Comparison of ENCODE assay signal across 14 cellular contexts in genomic region chr1:214386747-214387146, GRCh38.
DNase-seq lines count a peak whose midpoint lies in the region; ATAC-seq, FAIRE-seq and TF ChIP-seq lines count a peak whose summit lies in the region.
"Had no signal": no experiment of that assay in that cellular context is flagged by ENCODE, and none has a peak within 500 bp of the region (broad histone marks: within the 10 kb centered on the region; RNA-seq: fewer than 3 reads in every experiment).

No MANE protein-coding gene starts in this region.

- no peak overlapping the region for H3K18ac ChIP-seq in neuronal stem cell (ENCODE audit: low read length)

- TF ChIP-seq POLR2A in K562 (conservative IDR thresholded peaks at IDR 0.05): no peak
- TF ChIP-seq POLR2A in tibial nerve (IDR thresholded peaks at IDR 0.05): no peak

- H3K36me3 ChIP-seq in K562 (ENCODE audit: control insufficient read depth, insufficient read depth, low read length): no peaks in the 10 kb centered on the region
- H3K36me3 ChIP-seq in neuronal stem cell (replicated peaks in 1 of 2; ENCODE audit: control insufficient read depth in 2 of 2, insufficient read depth in 2 of 2, low read length in 2 of 2): peaks cover 19 to 58% of the 10 kb centered on the region in 2 donors
- H3K36me3 ChIP-seq in tibial nerve: peaks cover 0 to 44% (median 2%) of the 10 kb centered on the region in 3 donors

- H3K4me1 ChIP-seq in K562 (replicated peaks in 1 of 2; ENCODE audit: control insufficient read depth in 2 of 2, insufficient read depth in 2 of 2, low read length in 2 of 2) (peaks cover 0 to 10% of the 10 kb centered on the region in 2 experiments; a peak in 1 of 5 replicates), neuronal stem cell (ENCODE audit: control insufficient read depth in 2 of 2, insufficient read depth in 1 of 2, low read depth in 1 of 2, low read length in 2 of 2) (no peaks in the 10 kb centered on the region), tibial nerve (peaks cover 0 to 11% (median 0%) of the 10 kb centered on the region in 4 donors)
- H3K4me1 ChIP-seq: Peyer's patch had no signal

- no peaks in the 10 kb centered on the region for H3K9me1 ChIP-seq in K562 (ENCODE audit: control insufficient read depth, insufficient read depth, low read length)

- H3K27ac ChIP-seq in K562 (ENCODE audit: extremely low read depth, low read depth, low read length): no peak overlapping the region
- H3K27ac ChIP-seq in neuronal stem cell (replicated peaks; ENCODE audit: low read length): no peak overlapping the region
- no peak overlapping the region for H3K27ac ChIP-seq in tibial nerve
- H3K27ac ChIP-seq: Peyer's patch had no signal

- intact Hi-C loops in K562 (cut with micrococcal nuclease): no loop called here

- no peak for TF ChIP-seq RAD21 in K562 (CRISPR knock-in tag; conservative IDR thresholded peaks at IDR 0.05 in 1 of 2, IDR thresholded peaks at IDR 0.05 in 1 of 2)

- peaks cover 1% of the 10 kb centered on the region for H3K79me1 ChIP-seq in neuronal stem cell (ENCODE audit: low read depth, low read length)

- H3K14ac ChIP-seq in neuronal stem cell (ENCODE audit: low read length): no peak overlapping the region

- H3K9me3 ChIP-seq in K562 (replicated peaks; ENCODE audit: control insufficient read depth, insufficient read depth, low read depth, low read length) (no peaks in the 10 kb centered on the region), neuronal stem cell (replicated peaks in 1 of 2; ENCODE audit: control insufficient read depth in 2 of 2, insufficient read depth in 1 of 2, low read depth in 1 of 2, low read length in 2 of 2) (no peaks in the 10 kb centered on the region), tibial nerve (no peaks in the 10 kb centered on the region)
- H3K9me3 ChIP-seq: Peyer's patch had no signal

- in situ Hi-C loops in K562 (cut with MboI): no loop called here

- H2BK120ac ChIP-seq in neuronal stem cell (ENCODE audit: low read depth, low read length): no peak overlapping the region

- H2BK12ac ChIP-seq in neuronal stem cell (ENCODE audit: low read length): peak overlapping the region; percentile 28

- H4K8ac ChIP-seq in neuronal stem cell (ENCODE audit: low read depth, low read length): no peak overlapping the region

- no peak overlapping the region for H3K4me3 ChIP-seq in K562
- no peak overlapping the region for H3K4me3 ChIP-seq in neuronal stem cell (ENCODE audit: low read length in 2 of 2)
- H3K4me3 ChIP-seq in tibial nerve: no peak overlapping the region
- H3K4me3 ChIP-seq: Peyer's patch had no signal

- H4K91ac ChIP-seq in neuronal stem cell (ENCODE audit: low read depth, low read length, poor library complexity): no peak overlapping the region

- no peak for FAIRE-seq in K562 (lab: Jason Lieb, UNC)

- H2AK5ac ChIP-seq in neuronal stem cell (ENCODE audit: low read depth, low read length): no peak overlapping the region

- H3K27me3 ChIP-seq in K562 (ENCODE audit: control insufficient read depth in 2 of 2, insufficient read depth in 2 of 2, low read length in 2 of 2) (peaks cover 30 to 42% of the 10 kb centered on the region in 2 experiments), neuronal stem cell (ENCODE audit: control insufficient read depth in 3 of 3, insufficient read depth in 3 of 3, low read depth in 1 of 3, low read length in 3 of 3) (no peaks in the 10 kb centered on the region), tibial nerve (no peaks in the 10 kb centered on the region)
- H3K27me3 ChIP-seq: Peyer's patch had no signal

- CTCF ChIA-PET in K562 (lab: Yijun Ruan, JAX; ENCODE audit: low intra/inter-chr PET ratio): no interaction called here

- no peak for TF ChIP-seq EP300 in K562 (IDR thresholded peaks at IDR 0.05; ENCODE audit: low read length)
- no peak for TF ChIP-seq EP300 in tibial nerve (IDR thresholded peaks at IDR 0.05)

- WGBS in K562 (ENCODE audit: insufficient coverage, low coverage, missing lambda C conversion rate): under 1% methylated on average over 14 of the region's 14 CpGs
- WGBS in neuronal stem cell (ENCODE audit: extremely low coverage in 2 of 2, insufficient read length in 2 of 2, insufficient replicate concordance in 1 of 2), 2 donors: no CpG with 5 or more reads among the region's 14 CpGs
- WGBS in tibial nerve, 2 donors: 80 to 84% methylated on average over 14 of the region's 14 CpGs

- peak; percentile 61 for ATAC-seq in K562
- no peak for ATAC-seq in HG03159 (IDR thresholded peaks at IDR 0.05; ENCODE audit: unreplicated experiment)
- ATAC-seq: CD8-positive, alpha-beta T cell; natural killer cell had no signal

- no peaks in the 10 kb centered on the region for H3K79me2 ChIP-seq in K562 (ENCODE audit: control insufficient read depth, insufficient read depth, low read length)

- no TSS peak for BruUV-seq in K562 (replicated peaks; lab: Mats Ljungman, UMichigan)

- H4K20me1 ChIP-seq in K562 (replicated peaks; ENCODE audit: control insufficient read depth, insufficient read depth, low read length): no peaks in the 10 kb centered on the region

- TF ChIP-seq CTCF in K562 (IDR thresholded peaks at IDR 0.05 in 2 of 3, conservative IDR thresholded peaks at IDR 0.05 in 1 of 3; ENCODE audit: insufficient read depth in 2 of 3, low read depth in 1 of 3, low read length in 3 of 3) (no peak), tibial nerve (IDR thresholded peaks at IDR 0.05) (no peak)

- peak; percentile 50 for DNase-seq in EL
- DNase-seq in NCI-H226: peak; percentile 35
- DNase-seq in K562 (ENCODE audit: extremely low read depth in 1 of 4, low spot score in 3 of 4): no peak
- no peak for DNase-seq in neuronal stem cell (ENCODE audit: low spot score)
- DNase-seq in tibial nerve (ENCODE audit: low spot score in 2 of 2): no peak
- no peak for DNase-seq in DMS53 (lab: John Stamatoyannopoulos, UW)
- no peak for DNase-seq in GM03348 (ENCODE audit: low spot score)
- DNase-seq: activated naive CD4-positive, alpha-beta T cell treated with anti-CD3 and anti-CD28 coated beads, Interleukin-2, amount 10 ng/mL, durations not matched to agents 7 days and 5 days; CD8-positive, alpha-beta T cell; endodermal cell; natural killer cell; NCI-H2081; Peyer's patch had no signal

- H2BK5ac ChIP-seq in neuronal stem cell (ENCODE audit: low read length): no peak overlapping the region

- POLR2A ChIA-PET in K562 (lab: Yijun Ruan, JAX): no interaction called here

- no peak overlapping the region for H3K4ac ChIP-seq in neuronal stem cell (ENCODE audit: low read length)

- H3K9ac ChIP-seq in K562 (ENCODE audit: insufficient read depth in 1 of 2, low read depth in 2 of 2, low read length in 2 of 2) (no peak overlapping the region), neuronal stem cell (ENCODE audit: low read depth, low read length, poor library complexity) (peak overlapping the region; percentile 36)

- H2AFZ ChIP-seq in K562 (ENCODE audit: low read depth, low read length): no peak overlapping the region
- no peak overlapping the region for H2AFZ ChIP-seq in neuronal stem cell (ENCODE audit: low read length)

- no peak overlapping the region for H3K4me2 ChIP-seq in K562 (ENCODE audit: insufficient read depth, low read length)
- no peak overlapping the region for H3K4me2 ChIP-seq in neuronal stem cell (ENCODE audit: insufficient read depth, low read length, poor library complexity, severe bottlenecking)

- no peak overlapping the region for H2BK15ac ChIP-seq in neuronal stem cell (ENCODE audit: low read length)

- H3K23ac ChIP-seq in neuronal stem cell (ENCODE audit: low read depth, low read length, poor library complexity): no peak overlapping the region

TF ChIP-seq in K562, 482 proteins besides CTCF, POLR2A, EP300 and RAD21 (continues in another document):
- TF ChIP-seq CLOCK (CRISPR knock-in tag; IDR thresholded peaks at IDR 0.05; ENCODE audit: borderline replicate concordance): no peak
- TF ChIP-seq XRCC5 (IDR thresholded peaks at IDR 0.05; ENCODE audit: low read depth, low read length): no peak
- TF ChIP-seq RAD51 (IDR thresholded peaks at IDR 0.05; ENCODE audit: borderline replicate concordance, low read depth): no peak
- no peak for TF ChIP-seq STAT5B (CRISPR knock-in tag; IDR thresholded peaks at IDR 0.05)
- TF ChIP-seq ZNF398 (CRISPR knock-in tag; IDR thresholded peaks at IDR 0.05): no peak

Comparison
In these comparisons a context has a peak if more than half of its experiments do, and no peak if none do; other contexts are left out.
1. DNase-seq: peak in EL (single experiment) and NCI-H226 (single experiment); none in K562 (0 of 4), neuronal stem cell (single experiment), tibial nerve (0 of 2), DMS53 (single experiment) and GM03348 (single experiment).